13 cellular contexts compared by ENCODE assay signal in the genomic region with DNA sequence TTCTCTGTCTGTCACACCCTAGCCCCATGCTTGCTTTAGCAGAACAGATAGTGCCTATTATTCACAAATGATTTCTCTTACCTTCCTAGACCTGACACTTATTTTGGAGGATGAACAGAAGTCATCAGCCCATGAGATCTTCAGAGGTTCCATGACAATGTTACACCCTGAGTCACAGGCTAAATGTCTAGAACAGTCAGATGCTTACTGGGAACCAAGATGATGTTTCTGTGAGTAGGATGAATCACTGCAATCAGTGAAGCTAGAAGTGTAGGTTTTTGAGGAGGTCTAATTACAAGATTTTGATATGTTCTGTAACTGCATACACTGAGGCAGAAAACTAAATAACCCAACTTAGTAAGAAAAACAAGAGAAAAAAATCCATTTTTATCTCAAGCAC.
DNase-seq lines count a peak whose midpoint lies in the region; TF ChIP-seq lines count a peak whose summit lies in the region.
"Had no signal": no experiment of that assay in that cellular context is flagged by ENCODE, and none has a peak within 500 bp of the region (broad histone marks: within the 10 kb centered on the region; RNA-seq: fewer than 3 reads in every experiment).

No MANE protein-coding gene starts in this region.

- no peak overlapping the region for H3K27ac Mint-ChIP-seq in activated T-helper 1 cell treated with anti-CD3 and anti-CD28 coated beads, Interleukin-12 subunit alpha, Interleukin-12 subunit beta, Interleukin-2, Interleukin-4 antibody, amounts not matched to agents 30 ng/mL and 10 ng/mL and 1 ng/mL, durations not matched to agents 14 hours and 24 hours and 36 hours
- H3K27ac Mint-ChIP-seq: immature natural killer cell had no signal

- no peaks in the 10 kb centered on the region for H3K27me3 ChIP-seq in Peyer's patch

- no peak for TF ChIP-seq CTCF in AG04449 (IDR thresholded peaks at IDR 0.05; ENCODE audit: insufficient read depth, low read length, missing control alignments)
- TF ChIP-seq CTCF in Peyer's patch (IDR thresholded peaks at IDR 0.05) = no peak

- TF ChIP-seq POLR2A in Peyer's patch (IDR thresholded peaks at IDR 0.05) = no peak

- POLR2A ChIA-PET in AG04449 (lab: Yijun Ruan, JAX) = no interaction called here

- no peak overlapping the region for H3K4me3 Mint-ChIP-seq in activated T-helper 1 cell treated with anti-CD3 and anti-CD28 coated beads, Interleukin-12 subunit alpha, Interleukin-12 subunit beta, Interleukin-2, Interleukin-4 antibody, amounts not matched to agents 30 ng/mL and 10 ng/mL and 1 ng/mL, durations not matched to agents 14 hours and 24 hours and 36 hours
- H3K4me3 Mint-ChIP-seq: immature natural killer cell had no signal

- no peaks in the 10 kb centered on the region for H3K36me3 Mint-ChIP-seq in activated T-helper 1 cell treated with anti-CD3 and anti-CD28 coated beads, Interleukin-12 subunit alpha, Interleukin-12 subunit beta, Interleukin-2, Interleukin-4 antibody, amounts not matched to agents 30 ng/mL and 10 ng/mL and 1 ng/mL, durations not matched to agents 14 hours and 24 hours and 36 hours (ENCODE audit: low read depth)
- H3K36me3 Mint-ChIP-seq: immature natural killer cell had no signal

- H3K4me1 ChIP-seq in Peyer's patch = no peaks in the 10 kb centered on the region

- DNase-seq in AG04449 (ENCODE audit: low read depth, low spot score) (peak; percentile 55), GM04504 (ENCODE audit: low read depth) (peak; percentile 36), astrocyte of the hippocampus (ENCODE audit: low read depth, low spot score) (peak; percentile 39), glomerular visceral epithelial cell (ENCODE audit: extremely low spot score) (peak; percentile 52), posterior cingulate gyrus (no peak), NCI-H510A treated with DMSO at 0.1 percent for 48 hours (lab: John Stamatoyannopoulos, UW) (no peak), Peyer's patch (no peak)
- DNase-seq in activated T-helper 1 cell treated with anti-CD3 and anti-CD28 coated beads, Interleukin-12 subunit alpha, Interleukin-12 subunit beta, Interleukin-2, Interleukin-4 antibody, amounts not matched to agents 30 ng/mL and 10 ng/mL and 1 ng/mL, durations not matched to agents 14 hours and 24 hours and 36 hours (ENCODE audit: low spot score) = no peak
- DNase-seq: activated naive CD4-positive, alpha-beta T cell treated with anti-CD3 and anti-CD28 coated beads, Interleukin-2, amount 50 U/mL, for 16 hours; cortex of kidney; immature natural killer cell; NK-92 treated with Interleukin-12 subunit alpha and Interleukin-12 subunit beta, amount 100 ng/mL, for 24 hours had no signal

- CTCF ChIA-PET in AG04449 (lab: Yijun Ruan, JAX) = interaction anchor here (1.3 kb wide), 1 partner anchor 10 kb away, joined by 5 read pairs; no protein-coding TSS in a partner anchor

- no peaks in the 10 kb centered on the region for H3K9me3 Mint-ChIP-seq in activated T-helper 1 cell treated with anti-CD3 and anti-CD28 coated beads, Interleukin-12 subunit alpha, Interleukin-12 subunit beta, Interleukin-2, Interleukin-4 antibody, amounts not matched to agents 30 ng/mL and 10 ng/mL and 1 ng/mL, durations not matched to agents 14 hours and 24 hours and 36 hours
- H3K9me3 Mint-ChIP-seq: immature natural killer cell had no signal

- H3K4me1 Mint-ChIP-seq in activated T-helper 1 cell treated with anti-CD3 and anti-CD28 coated beads, Interleukin-12 subunit alpha, Interleukin-12 subunit beta, Interleukin-2, Interleukin-4 antibody, amounts not matched to agents 30 ng/mL and 10 ng/mL and 1 ng/mL, durations not matched to agents 14 hours and 24 hours and 36 hours (ENCODE audit: low read depth) = peaks cover 7% of the 10 kb centered on the region
- H3K4me1 Mint-ChIP-seq: immature natural killer cell had no signal

- H3K27me3 Mint-ChIP-seq in activated T-helper 1 cell treated with anti-CD3 and anti-CD28 coated beads, Interleukin-12 subunit alpha, Interleukin-12 subunit beta, Interleukin-2, Interleukin-4 antibody, amounts not matched to agents 30 ng/mL and 10 ng/mL and 1 ng/mL, durations not matched to agents 14 hours and 24 hours and 36 hours (ENCODE audit: insufficient read depth) = peaks cover 8% of the 10 kb centered on the region

- no peaks in the 10 kb centered on the region for H3K36me3 ChIP-seq in Peyer's patch
- H3K36me3 ChIP-seq: thoracic aorta had no signal

- no peak overlapping the region for H3K4me3 ChIP-seq in AG04449 (ENCODE audit: low read depth, low read length)
- H3K4me3 ChIP-seq in Peyer's patch = no peak overlapping the region
- H3K4me3 ChIP-seq: thoracic aorta had no signal

- H3K27ac ChIP-seq in Peyer's patch = no peak overlapping the region
- H3K27ac ChIP-seq: thoracic aorta had no signal

- H3K9me3 ChIP-seq in Peyer's patch = no peaks in the 10 kb centered on the region
- H3K9me3 ChIP-seq: thoracic aorta had no signal

- intact Hi-C loops in posterior cingulate gyrus (cut with DNase I) = no loop called here
- intact Hi-C loops in activated T-helper 1 cell treated with anti-CD3 and anti-CD28 coated beads, Interleukin-12 subunit alpha, Interleukin-12 subunit beta, Interleukin-2, Interleukin-4 antibody, amounts not matched to agents 30 ng/mL and 10 ng/mL and 1 ng/mL, durations not matched to agents 14 hours and 24 hours and 36 hours (cut with micrococcal nuclease) = no loop called here

Comparison
In these comparisons a context has a peak if more than half of its experiments do, and no peak if none do; other contexts are left out.
1. DNase-seq: peak in AG04449 (single experiment), GM04504 (single experiment), astrocyte of the hippocampus (single experiment) and glomerular visceral epithelial cell (single experiment); none in posterior cingulate gyrus (0 of 10), activated T-helper 1 cell treated with anti-CD3 and anti-CD28 coated beads, Interleukin-12 subunit alpha, Interleukin-12 subunit beta, Interleukin-2, Interleukin-4 antibody, amounts not matched to agents 30 ng/mL and 10 ng/mL and 1 ng/mL, durations not matched to agents 14 hours and 24 hours and 36 hours (single experiment), NCI-H510A treated with DMSO at 0.1 percent for 48 hours (single experiment) and Peyer's patch (0 of 3).